17 cellular contexts compared by ENCODE assay signal in genomic region chr3:120497813-120498212, GRCh38. TPM values are rescaled to one million over a fixed set of nuclear protein-coding genes. Genes with fewer than 3 reads are reported as not detected.
A peak's percentile ranks its signal among the peaks of the same experiment; 100 is the strongest.
DNase-seq lines count a peak whose midpoint lies in the region; ATAC-seq, FAIRE-seq and TF ChIP-seq lines count a peak whose summit lies in the region.
"Had no signal": no experiment of that assay in that cellular context is flagged by ENCODE, and none has a peak within 500 bp of the region (broad histone marks: within the 10 kb centered on the region; RNA-seq: fewer than 3 reads in every experiment).

No MANE protein-coding gene starts in this region.

- H4K8ac ChIP-seq in H1 (ENCODE audit: extremely low read depth, insufficient read depth, low read length) (no peak overlapping the region), neuronal stem cell (ENCODE audit: low read depth, low read length) (no peak overlapping the region)

- CTCF ChIA-PET in A673 (lab: Charles Lee) (no interaction called here), H1 (lab: Charles Lee; ENCODE audit: partially characterized antibody) (interaction anchor here (0.5 to 1.1 kb wide), 2 partner anchors 9 to 322 kb away, joined by 3 read pairs; no protein-coding TSS in a partner anchor)
- CTCF ChIA-PET in CD8-positive, alpha-beta memory T cell (lab: Charles Lee), result no interaction called here

- H3K27ac Mint-ChIP-seq in CD8-positive, alpha-beta memory T cell, result no peak overlapping the region
- H3K27ac Mint-ChIP-seq: activated naive CD8-positive, alpha-beta T cell; natural killer cell treated with Interleukin-12 subunit alpha and Interleukin-12 subunit beta and Interleukin-15 and Interleukin-18, amount 100 ng/mL, for 72 hours had no signal

- H3K4me2 ChIP-seq in H1 (ENCODE audit: insufficient read depth in 1 of 2, low read depth in 2 of 2, low read length in 2 of 2) (no peak overlapping the region; a peak in 1 of 4 replicates), neuronal stem cell (ENCODE audit: insufficient read depth, low read length, poor library complexity, severe bottlenecking) (no peak overlapping the region)
- H3K4me2 ChIP-seq: hepatocyte had no signal

- H4K91ac ChIP-seq in H1 (replicated peaks; ENCODE audit: insufficient read length, low read length) (no peak overlapping the region), neuronal stem cell (ENCODE audit: low read depth, low read length, poor library complexity) (no peak overlapping the region)

- H3K27me3 Mint-ChIP-seq in CD8-positive, alpha-beta memory T cell, result peaks cover 13 to 19% of the 10 kb centered on the region in 2 donors

- H3K23ac ChIP-seq in H1 (ENCODE audit: insufficient read length) (no peak overlapping the region), neuronal stem cell (ENCODE audit: low read depth, low read length, poor library complexity) (no peak overlapping the region)

- H2AK5ac ChIP-seq in H1 (ENCODE audit: low read depth, low read length) (no peak overlapping the region), neuronal stem cell (ENCODE audit: low read depth, low read length) (no peak overlapping the region)

- POLR2A ChIA-PET in A673 (lab: Charles Lee; ENCODE audit: low non-redundant PET) (no interaction called here), H1 (lab: Charles Lee; ENCODE audit: partially characterized antibody) (interaction anchor here (0.5 to 0.9 kb wide), 2 partner anchors 30 to 47 kb away, joined by 3 read pairs; partner anchors contain the start of gene FSTL1)
- POLR2A ChIA-PET in CD8-positive, alpha-beta memory T cell (lab: Charles Lee), result no interaction called here

- H2BK20ac ChIP-seq in H1 (ENCODE audit: low read length), result no peak overlapping the region

- H3K36me3 Mint-ChIP-seq in CD8-positive, alpha-beta memory T cell, result no peaks in the 10 kb centered on the region
- H3K36me3 Mint-ChIP-seq: activated naive CD8-positive, alpha-beta T cell; natural killer cell treated with Interleukin-12 subunit alpha and Interleukin-12 subunit beta and Interleukin-15 and Interleukin-18, amount 100 ng/mL, for 72 hours had no signal

- no peak for ATAC-seq in HG03196 (IDR thresholded peaks at IDR 0.05; ENCODE audit: unreplicated experiment)
- ATAC-seq: natural killer cell treated with Interleukin-12 subunit alpha and Interleukin-12 subunit beta and Interleukin-15 and Interleukin-18, amount 100 ng/mL, for 72 hours had no signal

- TF ChIP-seq CTCF in A673 (conservative IDR thresholded peaks at IDR 0.05; ENCODE audit: low read depth, low read length), result no peak
- no peak for TF ChIP-seq CTCF in H1 (IDR thresholded peaks at IDR 0.05; ENCODE audit: control extremely low read depth in 1 of 3, insufficient read depth in 1 of 3, low read depth in 1 of 3, low read length in 3 of 3)

- H3K4me3 ChIP-seq in A673 (ENCODE audit: low read depth, low read length, poor library complexity, severe bottlenecking), result no peak overlapping the region
- no peak overlapping the region for H3K4me3 ChIP-seq in H1 (ENCODE audit: extremely low read depth in 1 of 4, insufficient read depth in 2 of 4, low read depth in 3 of 4, low read length in 4 of 4)
- no peak overlapping the region for H3K4me3 ChIP-seq in neuronal stem cell (ENCODE audit: low read length in 2 of 2)
- no peak overlapping the region for H3K4me3 ChIP-seq in CD8-positive, alpha-beta memory T cell (ENCODE audit: low read length)
- H3K4me3 ChIP-seq: HAP-1, hepatocyte had no signal

- BruUV-seq in A673 (replicated peaks; lab: Mats Ljungman, UMichigan), result no TSS peak

- H3K36me3 ChIP-seq in A673 (ENCODE audit: insufficient read depth, low read length, poor library complexity, severe bottlenecking) (no peaks in the 10 kb centered on the region), H1 (ENCODE audit: control insufficient read depth in 2 of 4, insufficient read depth in 4 of 4, low read length in 3 of 4) (no peaks in the 10 kb centered on the region), neuronal stem cell (replicated peaks in 1 of 2; ENCODE audit: control insufficient read depth in 2 of 2, insufficient read depth in 2 of 2, low read length in 2 of 2) (no peaks in the 10 kb centered on the region)
- no peaks in the 10 kb centered on the region for H3K36me3 ChIP-seq in CD8-positive, alpha-beta memory T cell (ENCODE audit: insufficient read depth, low read length)
- H3K36me3 ChIP-seq: HAP-1 had no signal

- H3K9ac ChIP-seq in H1 (replicated peaks in 1 of 4; ENCODE audit: extremely low read depth in 1 of 4, low read depth in 3 of 4, low read length in 3 of 4), result no peak overlapping the region
- no peak overlapping the region for H3K9ac ChIP-seq in neuronal stem cell (ENCODE audit: low read depth, low read length, poor library complexity)

- peaks cover 7 to 16% (median 13%) of the 10 kb centered on the region in 5 donors for H3K9me3 Mint-ChIP-seq in CD8-positive, alpha-beta memory T cell

- H3K14ac ChIP-seq in H1 (ENCODE audit: insufficient read length) (no peak overlapping the region), neuronal stem cell (ENCODE audit: low read length) (no peak overlapping the region)

- DNase-seq in A673 (ENCODE audit: low spot score), result peak; percentile 5
- peak; percentile 66 for DNase-seq in M059J (ENCODE audit: low read depth)
- no peak for DNase-seq in H1 (ENCODE audit: low read depth in 1 of 2, low spot score in 2 of 2)
- no peak for DNase-seq in neuronal stem cell (ENCODE audit: low spot score)
- DNase-seq in CD8-positive, alpha-beta memory T cell, result no peak
- no peak for DNase-seq in substantia nigra (lab: John Stamatoyannopoulos, UW)
- no peak for DNase-seq in DMS79 treated with DMSO at 0.1 percent for 48 hours (lab: John Stamatoyannopoulos, UW)
- DNase-seq: activated CD4-positive, alpha-beta T cell treated with anti-CD3 and anti-CD28 coated beads for 1 hour; Karpas-422; NCI-H1694 treated with DMSO at 0.1 percent for 48 hours; NCI-H526 treated with DMSO at 0.1 percent for 48 hours; stimulated activated naive CD4-positive, alpha-beta T cell had no signal

- 57% methylated on average over 2 of the region's 2 CpGs; no CpG with 5 or more reads in 1 of the 2 experiments for WGBS in H1 (ENCODE audit: extremely low coverage in 1 of 2, insufficient coverage in 1 of 2, insufficient read length in 1 of 2, insufficient replicate concordance in 2 of 2, low coverage in 1 of 2, low lambda C conversion rate in 2 of 2, missing lambda C conversion rate in 1 of 2), 2 experiments
- WGBS in neuronal stem cell (ENCODE audit: extremely low coverage in 2 of 2, insufficient read length in 2 of 2, insufficient replicate concordance in 1 of 2), 2 donors, result no CpG with 5 or more reads among the region's 2 CpGs

- H3K27ac ChIP-seq in A673 (ENCODE audit: low read depth, low read length, poor library complexity, severe bottlenecking) (no peak overlapping the region), H1 (ENCODE audit: low read depth, low read length) (no peak overlapping the region), neuronal stem cell (replicated peaks; ENCODE audit: low read length) (no peak overlapping the region), substantia nigra (ENCODE audit: low read depth, low read length, poor library complexity, severe bottlenecking) (no peak overlapping the region)
- no peak overlapping the region for H3K27ac ChIP-seq in CD8-positive, alpha-beta memory T cell (ENCODE audit: low read depth, low read length)
- H3K27ac ChIP-seq: hepatocyte had no signal

- H2AFZ ChIP-seq in H1 (ENCODE audit: low read length), result no peak overlapping the region
- H2AFZ ChIP-seq in neuronal stem cell (ENCODE audit: low read length), result peak overlapping the region; percentile 50

- H2BK15ac ChIP-seq in H1 (ENCODE audit: low read length) (no peak overlapping the region), neuronal stem cell (ENCODE audit: low read length) (no peak overlapping the region)

- no peak overlapping the region for H3K4ac ChIP-seq in H1 (replicated peaks; ENCODE audit: insufficient read length, low read depth, low read length)
- H3K4ac ChIP-seq in neuronal stem cell (ENCODE audit: low read length), result no peak overlapping the region

- H3K4me1 ChIP-seq in A673 (ENCODE audit: insufficient read depth, low read length, poor library complexity, severe bottlenecking), result no peaks in the 10 kb centered on the region
- peaks cover 6 to 9% (median 7%) of the 10 kb centered on the region in 4 experiments; a peak in 6 of 7 replicates for H3K4me1 ChIP-seq in H1 (replicated peaks in 1 of 4; ENCODE audit: control insufficient read depth in 3 of 4, insufficient read depth in 4 of 4, low read length in 3 of 4)
- peaks cover 0 to 10% of the 10 kb centered on the region in 2 donors for H3K4me1 ChIP-seq in neuronal stem cell (ENCODE audit: control insufficient read depth in 2 of 2, insufficient read depth in 1 of 2, low read depth in 1 of 2, low read length in 2 of 2)
- H3K4me1 ChIP-seq in CD8-positive, alpha-beta memory T cell (ENCODE audit: insufficient read depth, low read length), result no peaks in the 10 kb centered on the region
- H3K4me1 ChIP-seq: HAP-1 had no signal

- no peak for TF ChIP-seq POLR2A in H1 (IDR thresholded peaks at IDR 0.05; ENCODE audit: control extremely low read depth in 1 of 2, low read depth in 2 of 2, low read length in 2 of 2)

- H3K4me3 Mint-ChIP-seq in CD8-positive, alpha-beta memory T cell, result no peak overlapping the region
- H3K4me3 Mint-ChIP-seq: activated naive CD8-positive, alpha-beta T cell; natural killer cell treated with Interleukin-12 subunit alpha and Interleukin-12 subunit beta and Interleukin-15 and Interleukin-18, amount 100 ng/mL, for 72 hours had no signal

- no peak for TF ChIP-seq EP300 in H1 (IDR thresholded peaks at IDR 0.05; ENCODE audit: borderline replicate concordance in 1 of 2, low read depth in 2 of 2, low read length in 2 of 2)

- H2BK120ac ChIP-seq in H1 (replicated peaks; ENCODE audit: low read depth, low read length) (no peak overlapping the region), neuronal stem cell (ENCODE audit: low read depth, low read length) (no peak overlapping the region)

- H3K23me2 ChIP-seq in H1 (ENCODE audit: low read depth, low read length), result no peaks in the 10 kb centered on the region; the same call in 1 of the 2 replicates

- no peak for TF ChIP-seq RAD21 in H1 (IDR thresholded peaks at IDR 0.05 in 1 of 2, conservative IDR thresholded peaks at IDR 0.05 in 1 of 2; ENCODE audit: low read depth in 2 of 2, low read length in 2 of 2)

- H3K4me1 Mint-ChIP-seq in CD8-positive, alpha-beta memory T cell, result no peaks in the 10 kb centered on the region

- H3K9me3 ChIP-seq in A673 (ENCODE audit: low read depth, low read length, poor library complexity, severe bottlenecking), result peaks cover 4% of the 10 kb centered on the region
- no peaks in the 10 kb centered on the region for H3K9me3 ChIP-seq in H1 (ENCODE audit: insufficient read depth in 2 of 2, low read depth in 1 of 2, low read length in 1 of 2)
- H3K9me3 ChIP-seq in neuronal stem cell (replicated peaks in 1 of 2; ENCODE audit: control insufficient read depth in 2 of 2, insufficient read depth in 1 of 2, low read depth in 1 of 2, low read length in 2 of 2), result peaks cover 2 to 5% of the 10 kb centered on the region in 2 donors
- no peaks in the 10 kb centered on the region for H3K9me3 ChIP-seq in CD8-positive, alpha-beta memory T cell (ENCODE audit: low read length)
- H3K9me3 ChIP-seq: HAP-1 had no signal

- H2BK12ac ChIP-seq in H1 (ENCODE audit: low read depth, low read length) (no peak overlapping the region), neuronal stem cell (ENCODE audit: low read length) (no peak overlapping the region)

- no peaks in the 10 kb centered on the region for H3K79me1 ChIP-seq in H1 (ENCODE audit: low read depth, low read length)
- H3K79me1 ChIP-seq in neuronal stem cell (ENCODE audit: low read depth, low read length), result no peaks in the 10 kb centered on the region

- no peaks in the 10 kb centered on the region for H3K79me2 ChIP-seq in H1 (ENCODE audit: control insufficient read depth in 1 of 2, insufficient read depth in 2 of 2, low read length in 2 of 2)
- H3K79me2 ChIP-seq: hepatocyte had no signal

- no peak overlapping the region for H3K56ac ChIP-seq in H1 (replicated peaks; ENCODE audit: insufficient read length, low read depth, low read length)

- H3K27me3 ChIP-seq in A673 (replicated peaks; ENCODE audit: insufficient read depth, low read depth, low read length, poor library complexity), result peaks cover 2% of the 10 kb centered on the region
- no peaks in the 10 kb centered on the region for H3K27me3 ChIP-seq in H1 (replicated peaks in 1 of 4; ENCODE audit: control insufficient read depth in 3 of 4, extremely low read depth in 1 of 4, insufficient read depth in 3 of 4, low read length in 3 of 4)
- H3K27me3 ChIP-seq in neuronal stem cell (ENCODE audit: control insufficient read depth in 3 of 3, insufficient read depth in 3 of 3, low read depth in 1 of 3, low read length in 3 of 3), result peaks cover 0 to 4% (median 0%) of the 10 kb centered on the region in 3 experiments
- no peaks in the 10 kb centered on the region for H3K27me3 ChIP-seq in CD8-positive, alpha-beta memory T cell (ENCODE audit: insufficient read depth, low read length, poor library complexity, severe bottlenecking)
- H3K27me3 ChIP-seq: hepatocyte had no signal

- no peak overlapping the region for H2BK5ac ChIP-seq in H1 (ENCODE audit: low read depth, low read length)
- H2BK5ac ChIP-seq in neuronal stem cell (ENCODE audit: low read length), result no peak overlapping the region

- no peaks in the 10 kb centered on the region for H4K20me1 ChIP-seq in H1 (replicated peaks in 1 of 2; ENCODE audit: control insufficient read depth in 1 of 2, insufficient read depth in 2 of 2, low read length in 2 of 2)

- no peak overlapping the region for H4K5ac ChIP-seq in H1 (ENCODE audit: insufficient read length, low read depth, low read length)

- intact Hi-C loops in A673 (cut with micrococcal nuclease; ENCODE audit: unreplicated experiment), result no loop called here

- peak; percentile 78 for FAIRE-seq in H1 (lab: Jason Lieb, UNC)

- no peak overlapping the region for H3K18ac ChIP-seq in H1 (ENCODE audit: extremely low read depth, low read length)
- no peak overlapping the region for H3K18ac ChIP-seq in neuronal stem cell (ENCODE audit: low read length)

RNA-seq across cellular contexts. Expression of gene FSTL1, which starts 47.0 kb away (rescaled TPM):
- total RNA-seq in A673 (2021), result 89.1 and 122 TPM in 2 replicates
- total RNA-seq in M059J (2014; rRNA removed; shearing (Covaris generic)), result 762 and 1,312 TPM in 2 replicates
- total RNA-seq in H1 (2021; fragmentation: NEBNext Ultra II Directional; extraction: Animal tissue kit (Norgen Biotek cat#: 25700)), result 502 and 516 TPM in 2 replicates
- polyA plus RNA-seq in H1 (2011; rRNA removed), result 158 and 168 TPM in 2 replicates
- 238 TPM for polyA plus RNA-seq in H1 (2011; cell fraction: cytosol; rRNA removed)
- 366 TPM for polyA plus RNA-seq in H1 (2011; cell fraction: nucleus; rRNA removed)
- polyA plus RNA-seq in H1 (2012, experiment 1 of 2), result 322 to 479 TPM (median 419 TPM) in 4 replicates
- polyA plus RNA-seq in H1 (2012, experiment 2 of 2), result 22.7 TPM
- 296 TPM for polyA plus RNA-seq in H1 (2013, experiment 1 of 2)
- polyA plus RNA-seq in H1 (2013, experiment 2 of 2), result 334 TPM
- 543 and 781 TPM in 2 replicates for polyA minus RNA-seq in H1 (2011; rRNA and poly(A)+ RNA removed)
- 248 TPM for polyA minus RNA-seq in H1 (2011; cell fraction: cytosol; rRNA and poly(A)+ RNA removed)
- polyA minus RNA-seq in H1 (2011; cell fraction: nucleus; rRNA and poly(A)+ RNA removed), result 164 TPM
- 246 TPM for polyA plus RNA-seq in neuronal stem cell (2013, experiment 1 of 2)
- polyA plus RNA-seq in neuronal stem cell (2013, experiment 2 of 2), result 254 TPM
- under 1 TPM; 0.09 to 0.53 TPM for total RNA-seq in CD8-positive, alpha-beta memory T cell
- not detected for polyA plus RNA-seq in CD8-positive, alpha-beta memory T cell

Comparison
In these comparisons a context has a peak if more than half of its experiments do, and no peak if none do; other contexts are left out.
1. DNase-seq: peak in A673 (single experiment) and M059J (single experiment); none in H1 (0 of 2), neuronal stem cell (single experiment), CD8-positive, alpha-beta memory T cell (0 of 5), substantia nigra (0 of 49) and DMS79 treated with DMSO at 0.1 percent for 48 hours (single experiment).
2. RNA of gene FSTL1, which starts 47.0 kb away (total RNA-seq): 762 to 1,312 TPM in M059J, 502 to 516 TPM in H1 and 89.1 to 122 TPM in A673; 0.09 to 0.53 TPM in CD8-positive, alpha-beta memory T cell; every median in the first group is over 10 times any median in the second.